8 cellular contexts compared by ENCODE assay signal in the genomic region with DNA sequence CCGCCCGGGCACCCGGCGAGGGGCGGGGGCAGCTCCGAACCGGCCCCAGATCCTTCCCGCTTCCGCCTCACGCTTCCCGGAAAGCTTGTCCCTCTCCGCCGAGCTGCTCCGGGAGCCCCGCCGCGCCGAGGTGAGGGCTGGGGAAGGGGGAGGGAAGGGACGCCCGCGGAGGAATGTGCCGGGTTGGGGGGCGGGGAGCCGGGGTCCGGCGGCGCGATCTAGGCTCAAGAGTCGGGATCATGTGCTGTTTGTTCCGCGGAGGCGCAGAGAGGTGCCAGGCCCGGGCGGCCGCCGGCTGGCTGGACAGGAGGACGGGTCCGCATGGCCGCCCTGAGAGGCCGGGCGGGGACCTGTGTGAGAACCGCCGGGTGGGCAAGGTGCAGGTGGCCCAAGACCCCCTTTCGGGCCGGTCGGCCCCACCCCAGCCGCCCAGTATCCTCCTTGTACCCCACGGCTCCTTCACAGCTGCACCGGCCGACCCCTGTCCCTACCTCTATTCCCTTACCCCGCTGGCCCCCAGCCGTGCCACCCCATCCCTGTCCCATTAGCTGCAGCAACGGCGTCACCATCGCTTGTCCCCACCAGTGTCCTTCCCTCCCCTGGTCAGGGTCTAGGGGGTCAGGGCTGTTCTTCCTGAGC. TPM values are rescaled to one million over a fixed set of nuclear protein-coding genes. Genes with fewer than 3 reads are reported as not detected.
A peak's percentile ranks its signal among the peaks of the same experiment; 100 is the strongest.
DNase-seq lines count a peak whose midpoint lies in the region; ATAC-seq and TF ChIP-seq lines count a peak whose summit lies in the region.

No MANE protein-coding gene starts in this region.

- no peaks in the 10 kb centered on the region for H3K27me3 ChIP-seq in esophagus (ENCODE audit: control insufficient read depth in 1 of 2, insufficient read depth in 2 of 2, low read length in 2 of 2)
- H3K27me3 ChIP-seq in naive thymus-derived CD4-positive, alpha-beta T cell (ENCODE audit: control insufficient read depth in 2 of 2, insufficient read depth in 2 of 2, low read length in 2 of 2): no peaks in the 10 kb centered on the region

- H3K27me3 Mint-ChIP-seq in T-cell: no peaks in the 10 kb centered on the region
- no peaks in the 10 kb centered on the region for H3K27me3 Mint-ChIP-seq in naive thymus-derived CD4-positive, alpha-beta T cell

- H3K4me1 ChIP-seq in esophagus (ENCODE audit: control insufficient read depth in 2 of 2, insufficient read depth in 2 of 2, low read length in 1 of 2): peaks cover 14 to 18% of the 10 kb centered on the region in 2 donors
- peaks cover 8 to 11% of the 10 kb centered on the region in 2 donors for H3K4me1 ChIP-seq in naive thymus-derived CD4-positive, alpha-beta T cell (ENCODE audit: control insufficient read depth in 2 of 2, insufficient read depth in 2 of 2, low read length in 2 of 2)

- CTCF ChIA-PET in T-cell (lab: Charles Lee): interaction anchor here (1.0 to 1.2 kb wide), 2 partner anchors 11 to 13 kb away, joined by 3 to 4 read pairs; no protein-coding TSS in a partner anchor
- CTCF ChIA-PET in naive thymus-derived CD4-positive, alpha-beta T cell (lab: Charles Lee): no interaction called here

- H3K4me1 Mint-ChIP-seq in T-cell: peaks cover 24 to 31% (median 26%) of the 10 kb centered on the region in 3 donors
- H3K4me1 Mint-ChIP-seq in naive thymus-derived CD4-positive, alpha-beta T cell: peaks cover 18 to 29% (median 26%) of the 10 kb centered on the region in 7 donors

- POLR2A ChIA-PET in T-cell (lab: Charles Lee): no interaction called here
- POLR2A ChIA-PET in naive thymus-derived CD4-positive, alpha-beta T cell (lab: Charles Lee): interaction anchor here (0.6 to 4.6 kb wide), 12 partner anchors 10 to 285 kb away, joined by 3 to 36 read pairs (median 6); a partner anchor contains a TSS

- H3K36me3 Mint-ChIP-seq in T-cell: peaks cover 19% of the 10 kb centered on the region
- peaks cover 0 to 12% (median 4%) of the 10 kb centered on the region in 5 donors for H3K36me3 Mint-ChIP-seq in naive thymus-derived CD4-positive, alpha-beta T cell

- H3K36me3 ChIP-seq in esophagus (ENCODE audit: control insufficient read depth in 2 of 2, insufficient read depth in 2 of 2, low read length in 1 of 2): peaks cover 5 to 22% of the 10 kb centered on the region in 2 donors
- H3K36me3 ChIP-seq in naive thymus-derived CD4-positive, alpha-beta T cell (ENCODE audit: control insufficient read depth in 2 of 3, insufficient read depth in 3 of 3, low read length in 3 of 3): peaks cover 0 to 17% (median 5%) of the 10 kb centered on the region in 3 experiments

- peak overlapping the region; percentile 97 for H3K27ac ChIP-seq in esophagus (ENCODE audit: low read depth in 2 of 2, low read length in 1 of 2)
- H3K27ac ChIP-seq in naive thymus-derived CD4-positive, alpha-beta T cell (ENCODE audit: low read depth, low read length): peak overlapping the region; percentile 83

- ATAC-seq in HG02678 (IDR thresholded peaks at IDR 0.05; ENCODE audit: unreplicated experiment) (peak; percentile 5), T-cell (replicated peaks in 1 of 4) (peak in 1 of 4 experiments; percentile 10), HG03175 (IDR thresholded peaks at IDR 0.05; ENCODE audit: unreplicated experiment) (no peak)
- no peak for ATAC-seq in naive thymus-derived CD4-positive, alpha-beta T cell

- peak overlapping the region; percentile 48 to 52 for H3K27ac Mint-ChIP-seq in T-cell
- peak overlapping the region in 6 of 9 donors; percentile 55 to 84 (median 74) for H3K27ac Mint-ChIP-seq in naive thymus-derived CD4-positive, alpha-beta T cell

- DNase-seq in GM12865 (ENCODE audit: low read depth) (no peak), T-cell (peak in 3 of 34 experiments; percentile 14 to 18 (median 14)), NCI-H2029 (lab: John Stamatoyannopoulos, UW) (no peak), NCI-H1694 (lab: John Stamatoyannopoulos, UW) (no peak)
- peak in 2 of 9 donors; percentile 18 to 31 for DNase-seq in naive thymus-derived CD4-positive, alpha-beta T cell

- no peaks in the 10 kb centered on the region for H3K9me3 ChIP-seq in esophagus (ENCODE audit: control insufficient read depth in 2 of 2, insufficient read depth in 1 of 2, low read depth in 1 of 2, low read length in 1 of 2)
- H3K9me3 ChIP-seq in naive thymus-derived CD4-positive, alpha-beta T cell (ENCODE audit: control insufficient read depth in 2 of 3, low read length in 3 of 3): no peaks in the 10 kb centered on the region

- H3K9me3 Mint-ChIP-seq in T-cell: no peaks in the 10 kb centered on the region
- H3K9me3 Mint-ChIP-seq in naive thymus-derived CD4-positive, alpha-beta T cell: peaks cover 0 to 2% (median 0%) of the 10 kb centered on the region in 11 donors

- 1% methylated on average over 48 to 55 of the region's 55 CpGs for WGBS in esophagus, 2 donors

- peak overlapping the region; percentile 75 to 88 (median 81) for H3K4me3 Mint-ChIP-seq in T-cell
- H3K4me3 Mint-ChIP-seq in naive thymus-derived CD4-positive, alpha-beta T cell: peak overlapping the region; percentile 49 to 95 (median 79)

- peak overlapping the region; percentile 88 for H3K4me3 ChIP-seq in GM12865 (ENCODE audit: low read depth, low read length)
- H3K4me3 ChIP-seq in esophagus (ENCODE audit: low read depth in 1 of 2, low read length in 2 of 2): peak overlapping the region; percentile 84 to 86
- peak overlapping the region; percentile 48 for H3K4me3 ChIP-seq in naive thymus-derived CD4-positive, alpha-beta T cell (ENCODE audit: low read length)

- intact Hi-C loops in naive thymus-derived CD4-positive, alpha-beta T cell (cut with micrococcal nuclease): loop anchor here in 1 of 2 donors (5.0 kb wide), 1 partner anchor 114 kb away; a partner anchor contains a TSS

- no peak for TF ChIP-seq CTCF in GM12865 (IDR thresholded peaks at IDR 0.05; ENCODE audit: insufficient read depth, low read depth, low read length, missing control alignments)

RNA-seq across cellular contexts. Expression of a gene that starts 0.4 kb away (rescaled TPM):
- total RNA-seq in T-cell: 10 to 100 TPM; 15.3 to 37.9 (median 28.5) TPM
- 10 to 100 TPM; 64.7 to 71.6 TPM for polyA plus RNA-seq in esophagus
- total RNA-seq in naive thymus-derived CD4-positive, alpha-beta T cell: 10 to 100 TPM; 11.5 to 46.5 (median 21.0) TPM
- polyA plus RNA-seq in naive thymus-derived CD4-positive, alpha-beta T cell: 1 to 10 TPM; 3.0 to 3.4 TPM

RNA-seq across cellular contexts. Expression of a gene that starts 0.8 kb away (rescaled TPM):
- under 1 TPM in 2 of 5 donors, not detected in 3; 0.38 to 0.43 TPM for total RNA-seq in T-cell
- 1 to 10 TPM in 1 of 2 donors, under 1 TPM in 1; 0.67 to 1.2 TPM for polyA plus RNA-seq in esophagus
- under 1 TPM in 4 of 5 experiments, not detected in 1; 0.38 to 0.42 (median 0.41) TPM for total RNA-seq in naive thymus-derived CD4-positive, alpha-beta T cell
- not detected for polyA plus RNA-seq in naive thymus-derived CD4-positive, alpha-beta T cell

RNA-seq across cellular contexts. Expression of a gene that starts 10.7 kb away (rescaled TPM):
- 10 to 100 TPM; 59.8 to 82.8 (median 72.0) TPM for total RNA-seq in T-cell
- 10 to 100 TPM; 26.3 to 50.8 TPM for polyA plus RNA-seq in esophagus
- 10 to 100 TPM; 55.2 to 90.0 (median 64.1) TPM for total RNA-seq in naive thymus-derived CD4-positive, alpha-beta T cell
- polyA plus RNA-seq in naive thymus-derived CD4-positive, alpha-beta T cell: 10 to 100 TPM in 1 of 2 donors, 1 to 10 TPM in 1; 9.7 to 20.5 TPM

RNA-seq across cellular contexts. Expression of a gene that starts 30.5 kb away (rescaled TPM):
- 10 to 100 TPM; 36.4 to 65.6 (median 55.8) TPM for total RNA-seq in T-cell
- 10 to 100 TPM; 48.9 to 56.4 TPM for polyA plus RNA-seq in esophagus
- 10 to 100 TPM; 41.6 to 59.6 (median 42.6) TPM for total RNA-seq in naive thymus-derived CD4-positive, alpha-beta T cell
- 100 to 1,000 TPM in 1 of 2 donors, 10 to 100 TPM in 1; 96.9 to 119 TPM for polyA plus RNA-seq in naive thymus-derived CD4-positive, alpha-beta T cell

RNA-seq across cellular contexts. Expression of a gene that starts 37.1 kb away (rescaled TPM):
- under 1 TPM in 3 of 5 donors, not detected in 2; 0.14 to 0.62 (median 0.25) TPM for total RNA-seq in T-cell
- polyA plus RNA-seq in esophagus: 1 to 10 TPM in 1 of 2 donors, under 1 TPM in 1; 0.92 to 3.1 TPM
- under 1 TPM in 4 of 5 experiments, not detected in 1; 0.16 to 0.44 (median 0.28) TPM for total RNA-seq in naive thymus-derived CD4-positive, alpha-beta T cell
- polyA plus RNA-seq in naive thymus-derived CD4-positive, alpha-beta T cell: under 1 TPM in 1 of 2 donors, not detected in 1; 0.14 TPM
